15 cellular contexts compared by ENCODE assay signal in the genomic region with DNA sequence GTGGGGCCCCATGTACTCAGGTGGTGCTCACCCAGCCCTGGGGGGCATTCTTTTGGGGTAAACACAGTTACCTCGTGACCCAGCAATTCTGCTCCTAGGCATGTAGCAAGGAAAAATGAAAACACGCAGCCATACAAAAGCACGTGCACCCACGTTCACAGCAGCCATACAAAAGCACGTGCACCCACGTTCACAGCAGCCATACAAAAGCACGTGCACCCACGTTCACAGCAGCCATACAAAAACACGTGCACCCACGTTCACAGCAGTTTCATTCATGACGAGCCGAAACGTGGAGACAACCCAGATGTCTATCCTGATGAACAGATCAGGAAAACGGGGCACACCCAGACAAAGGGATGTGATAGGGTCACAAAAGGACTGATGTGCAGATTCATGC. TPM values are rescaled to one million over a fixed set of nuclear protein-coding genes. Genes with fewer than 3 reads are reported as not detected.
DNase-seq lines count a peak whose midpoint lies in the region; ATAC-seq, FAIRE-seq and TF ChIP-seq lines count a peak whose summit lies in the region.
"Had no signal": no experiment of that assay in that cellular context is flagged by ENCODE, and none has a peak within 500 bp of the region (broad histone marks: within the 10 kb centered on the region; RNA-seq: fewer than 3 reads in every experiment).

No MANE protein-coding gene starts in this region.

- H3K4me1 ChIP-seq in kidney (ENCODE audit: control insufficient read depth in 1 of 2, insufficient read depth in 1 of 2, low read depth in 1 of 2, low read length in 2 of 2) (no peaks in the 10 kb centered on the region), tibial nerve (no peaks in the 10 kb centered on the region)

- TF ChIP-seq POLR2A in tibial nerve (IDR thresholded peaks at IDR 0.05) = no peak

- no peak for TF ChIP-seq EP300 in tibial nerve (IDR thresholded peaks at IDR 0.05)

- peaks cover 0 to 49% of the 10 kb centered on the region in 2 donors for H3K27me3 ChIP-seq in tibial nerve

- no peaks in the 10 kb centered on the region for H3K36me3 ChIP-seq in kidney (ENCODE audit: control insufficient read depth in 1 of 2, insufficient read depth in 2 of 2, low read length in 2 of 2)
- no peaks in the 10 kb centered on the region for H3K36me3 ChIP-seq in tibial nerve

- 84 to 87% methylated on average over 14 of the region's 14 CpGs for WGBS in tibial nerve, 2 donors

- H3K27ac ChIP-seq in kidney (ENCODE audit: low read depth in 2 of 2, low read length in 2 of 2) = no peak overlapping the region
- H3K27ac ChIP-seq in tibial nerve = no peak overlapping the region
- H3K27ac ChIP-seq: C4-2B, GM23248, HL-60 had no signal

- H3K9me3 ChIP-seq in kidney (ENCODE audit: control insufficient read depth in 1 of 2, low read length in 2 of 2) (no peaks in the 10 kb centered on the region), tibial nerve (no peaks in the 10 kb centered on the region)

- H3K9ac ChIP-seq in kidney (ENCODE audit: low read length in 2 of 2) = no peak overlapping the region
- H3K9ac ChIP-seq: GM23248 had no signal

- intact Hi-C loops in left ventricle myocardium superior (cut with micrococcal nuclease) = no loop called here
- intact Hi-C loops in left cardiac atrium (cut with DNase I) = no loop called here
- intact Hi-C loops in kidney (cut with DNase I) = no loop called here
- intact Hi-C loops in posterior vena cava (cut with DNase I) = no loop called here

- FAIRE-seq in kidney (lab: Jason Lieb, UNC) = no peak
- FAIRE-seq: GM12878, H54 had no signal

- ATAC-seq in left ventricle myocardium superior (no peak), left cardiac atrium (no peak)
- ATAC-seq: GM12878, HCT116 had no signal

- TF ChIP-seq CTCF in kidney (IDR thresholded peaks at IDR 0.05; ENCODE audit: borderline replicate concordance, extremely low read depth, insufficient read depth) (no peak), tibial nerve (IDR thresholded peaks at IDR 0.05) (no peak)

- peak; percentile 2 for DNase-seq in left ventricle myocardium superior
- no peak for DNase-seq in left cardiac atrium
- peak; percentile 39 for DNase-seq in kidney
- peak; percentile 19 for DNase-seq in posterior vena cava (ENCODE audit: low spot score)
- DNase-seq in iPS-NIHi7 (ENCODE audit: extremely low spot score) = no peak
- no peak for DNase-seq in tibial nerve (ENCODE audit: low spot score in 2 of 2)
- DNase-seq in globus pallidus (ENCODE audit: low spot score) = no peak
- DNase-seq: ACHN, DMS79, GM23248 had no signal

- H3K4me3 ChIP-seq in kidney (ENCODE audit: low read length in 2 of 2) (no peak overlapping the region), tibial nerve (no peak overlapping the region)
- H3K4me3 ChIP-seq: GM12878, GM23248 had no signal

RNA-seq across cellular contexts. Expression of a gene that starts 57.1 kb away (rescaled TPM):
- total RNA-seq in left ventricle myocardium superior = 24.3 TPM
- total RNA-seq in left cardiac atrium = 10 to 100 TPM; 19.3 to 29.9 TPM
- total RNA-seq in kidney = 43.1 TPM
- 21.9 TPM for polyA plus RNA-seq in kidney (ENCODE audit: insufficient read depth, low read depth, low replicate concordance)
- 10 to 100 TPM; 25.2 to 25.7 TPM for total RNA-seq in posterior vena cava
- 10 to 100 TPM; 20.7 to 25.5 (median 23.3) TPM for total RNA-seq in tibial nerve

Comparison
In these comparisons a context has a peak if more than half of its experiments do, and no peak if none do; other contexts are left out.
1. DNase-seq: peak in left ventricle myocardium superior (single experiment), kidney (single experiment) and posterior vena cava (single experiment); none in left cardiac atrium (single experiment), iPS-NIHi7 (single experiment), tibial nerve (0 of 2) and globus pallidus (single experiment).